Comparison of ENCODE assay signal across 9 cellular contexts in genomic region chr19:41354343-41354974, GRCh38. TPM values are rescaled to one million over a fixed set of nuclear protein-coding genes. Genes with fewer than 3 reads are reported as not detected.
DNase-seq lines count a peak whose midpoint lies in the region; ATAC-seq and TF ChIP-seq lines count a peak whose summit lies in the region.
"Had no signal": no experiment of that assay in that cellular context is flagged by ENCODE, and none has a peak within 500 bp of the region (broad histone marks: within the 10 kb centered on the region; RNA-seq: fewer than 3 reads in every experiment).

No MANE protein-coding gene starts in this region.

- POLR2A ChIA-PET in AG04449 (lab: Yijun Ruan, JAX) = interaction anchor here (3.8 kb wide), 1 partner anchor 9 kb away, joined by 29 read pairs; the partner anchor contains the start of gene B9D2
- POLR2A ChIA-PET in naive thymus-derived CD4-positive, alpha-beta T cell (lab: Charles Lee) = interaction anchor here (0.5 to 9.2 kb wide), 8 partner anchors 10 to 525 kb away, joined by 3 to 127 read pairs (median 4); partner anchors contain the start of genes B9D2 and HNRNPUL1

- H3K4me3 ChIP-seq in AG04449 (ENCODE audit: low read depth, low read length) = peak overlapping the region; percentile 87
- H3K4me3 ChIP-seq in HL-60 (replicated peaks; ENCODE audit: insufficient read depth, low read length) = peak overlapping the region; percentile 91
- peak overlapping the region; percentile 21 for H3K4me3 ChIP-seq in naive thymus-derived CD4-positive, alpha-beta T cell (ENCODE audit: low read length)

- H3K4me1 ChIP-seq in naive thymus-derived CD4-positive, alpha-beta T cell (ENCODE audit: control insufficient read depth in 2 of 2, insufficient read depth in 2 of 2, low read length in 2 of 2) = peaks cover 37 to 63% of the 10 kb centered on the region in 2 donors

- TF ChIP-seq CTCF in AG04449 (IDR thresholded peaks at IDR 0.05; ENCODE audit: insufficient read depth, low read length, missing control alignments) = no peak
- TF ChIP-seq CTCF in HL-60 (IDR thresholded peaks at IDR 0.05; ENCODE audit: insufficient read depth, low read length) = no peak

- ATAC-seq in central memory CD8-positive, alpha-beta T cell (replicated peaks; ENCODE audit: extremely low read depth, poor library complexity, severe bottlenecking) = no peak
- ATAC-seq in naive thymus-derived CD4-positive, alpha-beta T cell = no peak

- H3K4me3 Mint-ChIP-seq in central memory CD8-positive, alpha-beta T cell = peak overlapping the region; percentile 96
- H3K4me3 Mint-ChIP-seq in naive thymus-derived CD4-positive, alpha-beta T cell = peak overlapping the region; percentile 72 to 99 (median 89)

- peaks cover 50% of the 10 kb centered on the region for H3K36me3 Mint-ChIP-seq in central memory CD8-positive, alpha-beta T cell (ENCODE audit: insufficient read depth)
- peaks cover 0 to 28% (median 0%) of the 10 kb centered on the region in 5 donors for H3K36me3 Mint-ChIP-seq in naive thymus-derived CD4-positive, alpha-beta T cell

- H3K36me3 ChIP-seq in naive thymus-derived CD4-positive, alpha-beta T cell (ENCODE audit: control insufficient read depth in 2 of 3, insufficient read depth in 3 of 3, low read length in 3 of 3) = peaks cover 0 to 23% (median 0%) of the 10 kb centered on the region in 3 experiments

- no peaks in the 10 kb centered on the region for H3K9me3 Mint-ChIP-seq in central memory CD8-positive, alpha-beta T cell
- peaks cover 0 to 3% (median 0%) of the 10 kb centered on the region in 11 donors for H3K9me3 Mint-ChIP-seq in naive thymus-derived CD4-positive, alpha-beta T cell

- intact Hi-C loops in naive thymus-derived CD4-positive, alpha-beta T cell (cut with micrococcal nuclease) = loop anchor here (1.0 to 10.0 kb wide), 12 partner anchors 9 to 1522 kb away; partner anchors contain the start of genes BCKDHA (in 2 of the 2), EXOSC5 (in 2 of the 2), SERTAD3 (in 2 of the 2) and DYRK1B (in 1 of the 2)

- no peak overlapping the region for H3K27ac ChIP-seq in HL-60 (replicated peaks)
- peak overlapping the region; percentile 96 for H3K27ac ChIP-seq in naive thymus-derived CD4-positive, alpha-beta T cell (ENCODE audit: low read depth, low read length)

- H3K27me3 ChIP-seq in HL-60 (ENCODE audit: insufficient read depth, poor library complexity, severe bottlenecking) = no peaks in the 10 kb centered on the region
- H3K27me3 ChIP-seq in naive thymus-derived CD4-positive, alpha-beta T cell (ENCODE audit: control insufficient read depth in 2 of 2, insufficient read depth in 2 of 2, low read length in 2 of 2) = no peaks in the 10 kb centered on the region

- H3K27ac Mint-ChIP-seq in central memory CD8-positive, alpha-beta T cell (ENCODE audit: low read depth) = peak overlapping the region; percentile 97
- H3K27ac Mint-ChIP-seq in naive thymus-derived CD4-positive, alpha-beta T cell = peak overlapping the region; percentile 92 to 100 (median 98)

- DNase-seq in AG04449 (ENCODE audit: low read depth, low spot score) (no peak), HL-60 (ENCODE audit: low read depth in 1 of 2, low spot score in 1 of 2) (no peak), AML-193 (lab: John Stamatoyannopoulos, UW) (no peak), cerebellar nuclear complex (lab: John Stamatoyannopoulos, UW) (no peak), retina (no peak)
- no peak for DNase-seq in central memory CD8-positive, alpha-beta T cell (ENCODE audit: low spot score in 2 of 2)
- no peak for DNase-seq in naive thymus-derived CD4-positive, alpha-beta T cell
- DNase-seq in stimulated activated CD4-positive, alpha-beta T cell treated with anti-CD3 and anti-CD28 coated beads, Interleukin-12 subunit alpha, Interleukin-12 subunit beta, amount 100 ng/mL, for 4 hours = no peak
- DNase-seq: NCI-H187 treated with DMSO at 0.1 percent for 48 hours had no signal

- peaks cover 68% of the 10 kb centered on the region for H3K4me1 Mint-ChIP-seq in central memory CD8-positive, alpha-beta T cell
- peaks cover 48 to 68% (median 54%) of the 10 kb centered on the region in 7 donors for H3K4me1 Mint-ChIP-seq in naive thymus-derived CD4-positive, alpha-beta T cell

- no peaks in the 10 kb centered on the region for H3K27me3 Mint-ChIP-seq in central memory CD8-positive, alpha-beta T cell
- H3K27me3 Mint-ChIP-seq in naive thymus-derived CD4-positive, alpha-beta T cell = no peaks in the 10 kb centered on the region

- no peaks in the 10 kb centered on the region for H3K9me3 ChIP-seq in naive thymus-derived CD4-positive, alpha-beta T cell (ENCODE audit: control insufficient read depth in 2 of 3, low read length in 3 of 3)

- CTCF ChIA-PET in AG04449 (lab: Yijun Ruan, JAX) = interaction anchor here (0.6 to 6.8 kb wide), 11 partner anchors 8 to 150 kb away, joined by 3 to 103 read pairs (median 5); partner anchors contain the start of gene B9D2
- CTCF ChIA-PET in naive thymus-derived CD4-positive, alpha-beta T cell (lab: Charles Lee) = interaction anchor here (0.7 to 1.9 kb wide), 6 partner anchors 10 to 580 kb away, joined by 3 to 18 read pairs (median 6); partner anchors contain the start of gene B9D2

RNA-seq across cellular contexts. Expression of gene TGFB1, which starts 0.7 kb away (rescaled TPM):
- total RNA-seq in naive thymus-derived CD4-positive, alpha-beta T cell = 100 to 1,000 TPM in 3 of 5 experiments, 10 to 100 TPM in 2; 91.2 to 322 (median 185) TPM
- 10 to 100 TPM; 31.4 to 62.3 TPM for polyA plus RNA-seq in naive thymus-derived CD4-positive, alpha-beta T cell

RNA-seq across cellular contexts. Expression of gene B9D2, which starts 9.5 kb away (rescaled TPM):
- total RNA-seq in naive thymus-derived CD4-positive, alpha-beta T cell = 10 to 100 TPM; 11.6 to 38.9 (median 12.5) TPM
- polyA plus RNA-seq in naive thymus-derived CD4-positive, alpha-beta T cell = 10 to 100 TPM; 18.0 to 20.5 TPM

RNA-seq across cellular contexts. Expression of gene TMEM91, which starts 21.9 kb away (rescaled TPM):
- 10 to 100 TPM in 4 of 5 experiments, 1 to 10 TPM in 1; 8.2 to 18.1 (median 16.0) TPM for total RNA-seq in naive thymus-derived CD4-positive, alpha-beta T cell
- polyA plus RNA-seq in naive thymus-derived CD4-positive, alpha-beta T cell = 1 to 10 TPM; 5.2 to 8.6 TPM

RNA-seq across cellular contexts. Expression of gene EXOSC5, which starts 42.7 kb away (rescaled TPM):
- 10 to 100 TPM; 15.0 to 37.5 (median 20.6) TPM for total RNA-seq in naive thymus-derived CD4-positive, alpha-beta T cell
- polyA plus RNA-seq in naive thymus-derived CD4-positive, alpha-beta T cell = 10 to 100 TPM; 76.0 to 84.8 TPM

RNA-seq across cellular contexts. Expression of gene BCKDHA, which starts 43.2 kb away (rescaled TPM):
- total RNA-seq in naive thymus-derived CD4-positive, alpha-beta T cell = 10 to 100 TPM; 19.4 to 25.0 (median 20.5) TPM
- polyA plus RNA-seq in naive thymus-derived CD4-positive, alpha-beta T cell = 10 to 100 TPM; 45.1 to 55.9 TPM

Comparison
In these comparisons a context has a peak if more than half of its experiments do, and no peak if none do; other contexts are left out.
1. H3K4me3 ChIP-seq: peak in every context shown above with its lines; median percentile 91 in HL-60; 87 in AG04449; 21 in naive thymus-derived CD4-positive, alpha-beta T cell.